Comparison of ENCODE assay signal across 24 cellular contexts in genomic region chr4:25749150-25749794, GRCh38.
DNase-seq lines count a peak whose midpoint lies in the region; ATAC-seq, FAIRE-seq and TF ChIP-seq lines count a peak whose summit lies in the region.
"Had no signal": no experiment of that assay in that cellular context is flagged by ENCODE, and none has a peak within 500 bp of the region (broad histone marks: within the 10 kb centered on the region; RNA-seq: fewer than 3 reads in every experiment).

No MANE protein-coding gene starts in this region.

- H3K36me3 ChIP-seq in K562 (ENCODE audit: control insufficient read depth, insufficient read depth, low read length): no peaks in the 10 kb centered on the region

- H3K9me1 ChIP-seq in K562 (ENCODE audit: control insufficient read depth, insufficient read depth, low read length): no peaks in the 10 kb centered on the region

- no peak overlapping the region for H3K9ac ChIP-seq in K562 (ENCODE audit: insufficient read depth in 1 of 2, low read depth in 2 of 2, low read length in 2 of 2)

- intact Hi-C loops in K562 (cut with micrococcal nuclease): no loop called here

- no peaks in the 10 kb centered on the region for H3K4me1 ChIP-seq in K562 (replicated peaks in 1 of 2; ENCODE audit: control insufficient read depth in 2 of 2, insufficient read depth in 2 of 2, low read length in 2 of 2)
- H3K4me1 ChIP-seq: SJCRH30 had no signal

- TF ChIP-seq CTCF in AG10803 (conservative IDR thresholded peaks at IDR 0.05; ENCODE audit: low read length) (no peak), K562 (IDR thresholded peaks at IDR 0.05 in 2 of 3, conservative IDR thresholded peaks at IDR 0.05 in 1 of 3; ENCODE audit: insufficient read depth in 2 of 3, low read depth in 1 of 3, low read length in 3 of 3) (no peak), omental fat pad (IDR thresholded peaks at IDR 0.05) (no peak)

- H2AFZ ChIP-seq in K562 (ENCODE audit: low read depth, low read length): no peak overlapping the region

- TF ChIP-seq RAD21 in K562 (CRISPR knock-in tag; conservative IDR thresholded peaks at IDR 0.05 in 1 of 2, IDR thresholded peaks at IDR 0.05 in 1 of 2): no peak

- H3K36me3 Mint-ChIP-seq in memory B cell: peaks cover 32% of the 10 kb centered on the region

- no TSS peak for BruUV-seq in K562 (replicated peaks; lab: Mats Ljungman, UMichigan)

- no peaks in the 10 kb centered on the region for H3K27me3 Mint-ChIP-seq in memory B cell
- H3K27me3 Mint-ChIP-seq: CD4-positive, CD25-positive, alpha-beta regulatory T cell had no signal

- TF ChIP-seq POLR2A in K562 (conservative IDR thresholded peaks at IDR 0.05): no peak

- POLR2A ChIA-PET in K562 (lab: Yijun Ruan, JAX): no interaction called here

- H3K27ac ChIP-seq in K562 (ENCODE audit: extremely low read depth, low read depth, low read length): no peak overlapping the region
- H3K27ac ChIP-seq: SJCRH30 had no signal

- no peaks in the 10 kb centered on the region for H3K27me3 ChIP-seq in K562 (ENCODE audit: control insufficient read depth in 2 of 2, insufficient read depth in 2 of 2, low read length in 2 of 2)
- H3K27me3 ChIP-seq: SJCRH30 had no signal

- H3K4me3 Mint-ChIP-seq in memory B cell: no peak overlapping the region

- FAIRE-seq in K562 (lab: Jason Lieb, UNC): peak; percentile 49
- FAIRE-seq: GM12878, H54 had no signal

- H3K9me3 Mint-ChIP-seq in memory B cell: no peaks in the 10 kb centered on the region
- H3K9me3 Mint-ChIP-seq: CD4-positive, CD25-positive, alpha-beta regulatory T cell had no signal

- H4K20me1 ChIP-seq in K562 (replicated peaks; ENCODE audit: control insufficient read depth, insufficient read depth, low read length): no peaks in the 10 kb centered on the region

- CTCF ChIA-PET in K562 (lab: Yijun Ruan, JAX; ENCODE audit: low intra/inter-chr PET ratio): no interaction called here

- in situ Hi-C loops in K562 (cut with MboI): no loop called here

- H3K27ac Mint-ChIP-seq in memory B cell: peak overlapping the region; percentile 63

- H3K4me1 Mint-ChIP-seq in memory B cell: peaks cover 8% of the 10 kb centered on the region
- H3K4me1 Mint-ChIP-seq: CD4-positive, CD25-positive, alpha-beta regulatory T cell had no signal

- TF ChIP-seq EP300 in K562 (IDR thresholded peaks at IDR 0.05; ENCODE audit: low read length): no peak

- 65% methylated on average over 5 of the region's 5 CpGs for WGBS in K562 (ENCODE audit: insufficient coverage, low coverage, missing lambda C conversion rate)

- ATAC-seq in K562 (no peak), memory B cell (ENCODE audit: low read depth) (no peak), GM21367 (IDR thresholded peaks at IDR 0.05; ENCODE audit: unreplicated experiment) (no peak), omental fat pad (ENCODE audit: low FRiP score) (no peak)
- ATAC-seq: GM12878 had no signal

- DNase-seq in AG10803 (ENCODE audit: low read depth) (peak; percentile 9), EH (ENCODE audit: low read depth) (peak; percentile 16), K562 (ENCODE audit: extremely low read depth in 1 of 4, low spot score in 3 of 4) (no peak), memory B cell (ENCODE audit: low spot score in 2 of 2) (no peak), omental fat pad (ENCODE audit: low spot score) (no peak), mucosa of gallbladder (ENCODE audit: low spot score) (no peak), AG08396 (ENCODE audit: low spot score) (no peak)
- DNase-seq: 8988T; CD4-positive, CD25-positive, alpha-beta regulatory T cell; DMS 273 treated with DMSO at 0.1 percent for 48 hours; DMS79 treated with DMSO at 0.1 percent for 48 hours; KBM-7; MM.1S; NCI-H1092; NCI-H1436; NCI-H187 treated with DMSO at 0.1 percent for 48 hours; NCI-H2227 treated with DMSO at 0.1 percent for 48 hours; NCI-H510A; NCI-H748 treated with DMSO at 0.1 percent for 48 hours; NK-92 treated with Interleukin-12 subunit alpha and Interleukin-12 subunit beta, amount 100 ng/mL, for 24 hours; SJCRH30 had no signal

- no peaks in the 10 kb centered on the region for H3K79me2 ChIP-seq in K562 (ENCODE audit: control insufficient read depth, insufficient read depth, low read length)

- no peaks in the 10 kb centered on the region for H3K9me3 ChIP-seq in K562 (replicated peaks; ENCODE audit: control insufficient read depth, insufficient read depth, low read depth, low read length)
- H3K9me3 ChIP-seq: SJCRH30 had no signal

- H3K4me3 ChIP-seq in AG10803 (ENCODE audit: low read length): no peak overlapping the region
- no peak overlapping the region for H3K4me3 ChIP-seq in K562
- H3K4me3 ChIP-seq: GM12878, SJCRH30 had no signal

- H3K4me2 ChIP-seq in K562 (ENCODE audit: insufficient read depth, low read length): no peak overlapping the region

TF ChIP-seq in K562, 482 proteins besides CTCF, POLR2A, EP300 and RAD21:
- TF ChIP-seq RFX1 (IDR thresholded peaks at IDR 0.05): peak; percentile 59
- no peak for TF ChIP-seq ZNF324 (CRISPR knock-in tag; IDR thresholded peaks at IDR 0.05)
- TF ChIP-seq CREB1 (IDR thresholded peaks at IDR 0.05): no peak
- no peak for TF ChIP-seq CREB1 (CRISPR knock-in tag; IDR thresholded peaks at IDR 0.05)

Comparison
In these comparisons a context has a peak if more than half of its experiments do, and no peak if none do; other contexts are left out.
1. DNase-seq: peak in AG10803 (single experiment) and EH (single experiment); none in K562 (0 of 4), memory B cell (0 of 2), omental fat pad (single experiment), mucosa of gallbladder (single experiment) and AG08396 (single experiment).